24 cellular contexts compared by ENCODE assay signal in genomic region chr1:77565321-77565720, GRCh38.
"Had no signal": no experiment of that assay in that cellular context is flagged by ENCODE, and none has a peak within 500 bp of the region (broad histone marks: within the 10 kb centered on the region; RNA-seq: fewer than 3 reads in every experiment).

No MANE protein-coding gene starts in this region.

- H3K27ac Mint-ChIP-seq: activated B cell treated with CpG ODN at 0.5 μM for 24 hours; activated CD4-positive, alpha-beta T cell treated with anti-CD3 and anti-CD28 coated beads, Interleukin-2, amount 10 ng/mL, durations not matched to agents 24 days and 14 days; activated CD8-positive, alpha-beta T cell treated with anti-CD3 and anti-CD28 coated beads for 36 hours; activated naive CD8-positive, alpha-beta T cell treated with anti-CD3 and anti-CD28 coated beads, Interleukin-2, amount 10 ng/mL, durations not matched to agents 7 days and 5 days; brain had no signal

- H3K9me3 Mint-ChIP-seq: activated B cell treated with CpG ODN at 0.5 μM for 24 hours; activated CD4-positive, alpha-beta T cell treated with anti-CD3 and anti-CD28 coated beads, Interleukin-2, amount 10 ng/mL, durations not matched to agents 24 days and 14 days; activated CD8-positive, alpha-beta T cell treated with anti-CD3 and anti-CD28 coated beads for 36 hours; activated naive CD8-positive, alpha-beta T cell treated with anti-CD3 and anti-CD28 coated beads, Interleukin-2, amount 10 ng/mL, durations not matched to agents 7 days and 5 days; activated T-cell treated with anti-CD3 and anti-CD28 coated beads, Interleukin-2, amount 50 U/mL, for 4 hours; brain; central memory CD8-positive, alpha-beta T cell; immature natural killer cell; naive thymus-derived CD8-positive, alpha-beta T cell; T-cell had no signal

- H3K79me2 ChIP-seq: parathyroid adenoma had no signal

- DNase-seq: activated B cell treated with CpG ODN at 0.5 μM for 24 hours; activated CD4-positive, alpha-beta T cell treated with anti-CD3 and anti-CD28 coated beads, Interleukin-2, amount 10 ng/mL, durations not matched to agents 24 days and 14 days; activated CD8-positive, alpha-beta T cell treated with anti-CD3 and anti-CD28 coated beads for 36 hours; activated effector memory CD4-positive, alpha-beta T cell treated with anti-CD3 and anti-CD28 coated beads, Interleukin-2, amount 50 U/mL, for 16 hours; activated naive CD8-positive, alpha-beta T cell treated with anti-CD3 and anti-CD28 coated beads, Interleukin-2, amount 10 ng/mL, durations not matched to agents 7 days and 5 days; activated T-cell treated with anti-CD3 and anti-CD28 coated beads, Interleukin-2, amount 50 U/mL, for 4 hours; erythroblast; heart right ventricle; immature natural killer cell; mesendoderm; naive thymus-derived CD8-positive, alpha-beta T cell; sigmoid colon; spleen; stimulated activated CD8-positive, alpha-beta memory T cell treated with anti-CD3 and anti-CD28 coated beads, Interleukin-4, amount 100 ng/mL, for 48 hours; stimulated activated naive CD4-positive, alpha-beta T cell; substantia nigra; T-cell; tibial artery had no signal

- H3K4me1 Mint-ChIP-seq: activated B cell treated with CpG ODN at 0.5 μM for 24 hours; activated naive CD8-positive, alpha-beta T cell treated with anti-CD3 and anti-CD28 coated beads, Interleukin-2, amount 10 ng/mL, durations not matched to agents 7 days and 5 days; brain had no signal

- H3K27ac ChIP-seq: coronary artery, gastroesophageal sphincter, heart right ventricle, parathyroid adenoma, sigmoid colon, spleen, tibial artery had no signal

- H3K27me3 ChIP-seq: gastroesophageal sphincter, heart right ventricle, sigmoid colon, spleen, tibial artery had no signal

- H3K9me3 ChIP-seq: gastroesophageal sphincter, heart right ventricle, sigmoid colon, spleen, tibial artery had no signal

- H3K9ac ChIP-seq: parathyroid adenoma had no signal

- H3K4me1 ChIP-seq: gastroesophageal sphincter, parathyroid adenoma, sigmoid colon, spleen, tibial artery had no signal

- H3K4me3 Mint-ChIP-seq: activated B cell treated with CpG ODN at 0.5 μM for 24 hours; activated CD4-positive, alpha-beta T cell treated with anti-CD3 and anti-CD28 coated beads, Interleukin-2, amount 10 ng/mL, durations not matched to agents 24 days and 14 days; activated CD8-positive, alpha-beta T cell treated with anti-CD3 and anti-CD28 coated beads for 36 hours; activated naive CD8-positive, alpha-beta T cell treated with anti-CD3 and anti-CD28 coated beads, Interleukin-2, amount 10 ng/mL, durations not matched to agents 7 days and 5 days; activated T-cell treated with anti-CD3 and anti-CD28 coated beads, Interleukin-2, amount 50 U/mL, for 4 hours; brain; central memory CD8-positive, alpha-beta T cell; immature natural killer cell; naive thymus-derived CD8-positive, alpha-beta T cell; T-cell had no signal

- H3K27me3 Mint-ChIP-seq: activated B cell treated with CpG ODN at 0.5 μM for 24 hours; activated CD4-positive, alpha-beta T cell treated with anti-CD3 and anti-CD28 coated beads, Interleukin-2, amount 10 ng/mL, durations not matched to agents 24 days and 14 days; activated CD8-positive, alpha-beta T cell treated with anti-CD3 and anti-CD28 coated beads for 36 hours; activated naive CD8-positive, alpha-beta T cell treated with anti-CD3 and anti-CD28 coated beads, Interleukin-2, amount 10 ng/mL, durations not matched to agents 7 days and 5 days; brain; central memory CD8-positive, alpha-beta T cell; naive thymus-derived CD8-positive, alpha-beta T cell; T-cell had no signal

- H2AFZ ChIP-seq: parathyroid adenoma had no signal

- H3K4me3 ChIP-seq: coronary artery, gastroesophageal sphincter, heart right ventricle, sigmoid colon, spleen, tibial artery had no signal

- ATAC-seq: activated CD8-positive, alpha-beta T cell treated with anti-CD3 and anti-CD28 coated beads for 36 hours; activated T-cell treated with anti-CD3 and anti-CD28 coated beads, Interleukin-2, amount 50 U/mL, for 4 hours; gastroesophageal sphincter; naive thymus-derived CD8-positive, alpha-beta T cell; SK-N-SH treated with all-trans-retinoic acid at 6 μM for 48 hours; T-cell had no signal
